Comparison of ENCODE assay signal across 1 cellular context in genomic region chr6:139029470-139030210, GRCh38.
TF ChIP-seq lines count a peak whose summit lies in the region.

No MANE protein-coding gene starts in this region.

TF ChIP-seq in GM12878, 131 proteins besides CTCF, POLR2A, EP300 and RAD21 (continued from another document):
- TF ChIP-seq, protein P1, sequence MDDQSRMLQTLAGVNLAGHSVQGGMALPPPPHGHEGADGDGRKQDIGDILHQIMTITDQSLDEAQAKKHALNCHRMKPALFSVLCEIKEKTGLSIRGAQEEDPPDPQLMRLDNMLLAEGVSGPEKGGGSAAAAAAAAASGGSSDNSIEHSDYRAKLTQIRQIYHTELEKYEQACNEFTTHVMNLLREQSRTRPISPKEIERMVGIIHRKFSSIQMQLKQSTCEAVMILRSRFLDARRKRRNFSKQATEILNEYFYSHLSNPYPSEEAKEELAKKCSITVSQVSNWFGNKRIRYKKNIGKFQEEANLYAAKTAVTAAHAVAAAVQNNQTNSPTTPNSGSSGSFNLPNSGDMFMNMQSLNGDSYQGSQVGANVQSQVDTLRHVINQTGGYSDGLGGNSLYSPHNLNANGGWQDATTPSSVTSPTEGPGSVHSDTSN (IDR thresholded peaks at IDR 0.05; ENCODE audit: insufficient replicate concordance, low read depth, low read length) = no peak
- TF ChIP-seq TAF1 (IDR thresholded peaks at IDR 0.05; ENCODE audit: borderline replicate concordance, low read depth, low read length) (no peak), HSF1 (IDR thresholded peaks at IDR 0.05; ENCODE audit: low read depth, low read length) (no peak), STAT1 (conservative IDR thresholded peaks at IDR 0.05) (no peak)
